In the genomic region with DNA sequence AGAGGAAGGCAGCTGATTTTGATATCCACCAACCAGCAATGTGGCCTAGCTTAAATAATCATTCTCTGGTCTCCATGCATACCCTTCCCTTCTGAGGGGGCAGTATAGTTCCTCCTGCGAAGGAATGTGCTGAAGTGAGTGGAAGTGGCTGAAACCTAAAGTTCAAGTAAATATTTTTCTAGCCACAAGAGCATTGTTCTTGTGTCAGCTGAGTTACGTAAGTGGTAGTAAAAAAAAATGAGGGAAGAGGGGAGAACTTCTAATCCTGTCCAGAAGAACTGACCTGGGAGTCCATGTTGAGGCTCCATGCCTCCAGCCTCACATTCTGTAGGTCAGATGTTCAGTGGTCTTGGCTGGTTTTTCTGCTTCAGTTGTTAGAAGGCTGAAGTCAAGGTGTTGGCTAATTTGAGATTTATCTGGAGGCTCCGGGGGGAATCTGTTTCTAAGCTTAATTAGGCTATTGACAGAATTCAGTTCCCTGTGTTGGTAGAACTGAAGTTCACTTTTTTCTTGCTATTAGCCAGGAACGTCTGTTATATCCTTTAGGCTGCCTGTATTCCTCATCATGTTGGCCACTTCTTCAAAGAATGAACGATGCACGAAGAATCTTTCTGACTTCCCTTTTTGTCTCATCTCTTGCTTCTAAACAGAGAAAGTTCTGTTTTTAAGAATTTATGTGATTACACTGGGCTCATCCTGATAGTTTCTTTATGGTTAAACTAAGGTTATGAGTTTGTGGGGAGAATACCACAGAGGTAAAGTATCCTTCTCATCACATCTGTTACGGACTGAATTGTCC, we compare ENCODE assay signal across 1 cellular context.
A peak's percentile ranks its signal among the peaks of the same experiment; 100 is the strongest.
TF ChIP-seq lines count a peak whose summit lies in the region.

No MANE protein-coding gene starts in this region.

TF ChIP-seq in HepG2, 621 proteins besides CTCF, POLR2A, EP300 and RAD21 (continued from another document):
- TF ChIP-seq, protein P1, sequence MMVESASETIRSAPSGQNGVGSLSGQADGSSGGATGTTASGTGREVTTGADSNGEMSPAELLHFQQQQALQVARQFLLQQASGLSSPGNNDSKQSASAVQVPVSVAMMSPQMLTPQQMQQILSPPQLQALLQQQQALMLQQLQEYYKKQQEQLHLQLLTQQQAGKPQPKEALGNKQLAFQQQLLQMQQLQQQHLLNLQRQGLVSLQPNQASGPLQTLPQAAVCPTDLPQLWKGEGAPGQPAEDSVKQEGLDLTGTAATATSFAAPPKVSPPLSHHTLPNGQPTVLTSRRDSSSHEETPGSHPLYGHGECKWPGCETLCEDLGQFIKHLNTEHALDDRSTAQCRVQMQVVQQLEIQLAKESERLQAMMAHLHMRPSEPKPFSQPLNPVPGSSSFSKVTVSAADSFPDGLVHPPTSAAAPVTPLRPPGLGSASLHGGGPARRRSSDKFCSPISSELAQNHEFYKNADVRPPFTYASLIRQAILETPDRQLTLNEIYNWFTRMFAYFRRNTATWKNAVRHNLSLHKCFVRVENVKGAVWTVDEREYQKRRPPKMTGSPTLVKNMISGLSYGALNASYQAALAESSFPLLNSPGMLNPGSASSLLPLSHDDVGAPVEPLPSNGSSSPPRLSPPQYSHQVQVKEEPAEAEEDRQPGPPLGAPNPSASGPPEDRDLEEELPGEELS (CRISPR knock-in tag; IDR thresholded peaks at IDR 0.05) = peak; percentile 31; the same call in 1 of the 2 replicates
- TF ChIP-seq SAP130 (CRISPR knock-in tag; IDR thresholded peaks at IDR 0.05; ENCODE audit: low read depth) = peak; percentile 55; the same call in 1 of the 2 replicates
- peak; percentile 72 for TF ChIP-seq PAXIP1 (CRISPR knock-in tag; conservative IDR thresholded peaks at IDR 0.05)
- no peak for TF ChIP-seq KLF15 (CRISPR knock-in tag; IDR thresholded peaks at IDR 0.05; ENCODE audit: borderline replicate concordance)
- no peak for TF ChIP-seq ESRRA (CRISPR knock-in tag; IDR thresholded peaks at IDR 0.05; ENCODE audit: low read depth)
- peak; percentile 92 for TF ChIP-seq PPARG (CRISPR knock-in tag; conservative IDR thresholded peaks at IDR 0.05)
- no peak for TF ChIP-seq ZKSCAN1 (IDR thresholded peaks at IDR 0.05; ENCODE audit: low read length)
- TF ChIP-seq FOXP1 (IDR thresholded peaks at IDR 0.05) = no peak
- peak; percentile 69 for TF ChIP-seq FOXP1 (CRISPR knock-in tag; IDR thresholded peaks at IDR 0.05)
- TF ChIP-seq, protein P2, sequence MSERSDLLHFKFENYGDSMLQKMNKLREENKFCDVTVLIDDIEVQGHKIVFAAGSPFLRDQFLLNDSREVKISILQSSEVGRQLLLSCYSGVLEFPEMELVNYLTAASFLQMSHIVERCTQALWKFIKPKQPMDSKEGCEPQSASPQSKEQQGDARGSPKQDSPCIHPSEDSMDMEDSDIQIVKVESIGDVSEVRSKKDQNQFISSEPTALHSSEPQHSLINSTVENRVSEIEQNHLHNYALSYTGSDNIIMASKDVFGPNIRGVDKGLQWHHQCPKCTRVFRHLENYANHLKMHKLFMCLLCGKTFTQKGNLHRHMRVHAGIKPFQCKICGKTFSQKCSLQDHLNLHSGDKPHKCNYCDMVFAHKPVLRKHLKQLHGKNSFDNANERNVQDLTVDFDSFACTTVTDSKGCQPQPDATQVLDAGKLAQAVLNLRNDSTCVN (CRISPR knock-in tag; IDR thresholded peaks at IDR 0.05; ENCODE audit: borderline replicate concordance) = peak; percentile 59; the same call in 1 of the 2 replicates
- TF ChIP-seq ZNF331 (CRISPR knock-in tag; IDR thresholded peaks at IDR 0.05) = peak; percentile 44; the same call in 1 of the 2 replicates
- TF ChIP-seq SALL1 (CRISPR knock-in tag; IDR thresholded peaks at IDR 0.05) = peak; percentile 44; the same call in 1 of the 2 replicates
- 0 out of 2 replicates have a peak, but pooled peaks have one; percentile 41 for TF ChIP-seq RORA (CRISPR knock-in tag; IDR thresholded peaks at IDR 0.05)
- no peak for TF ChIP-seq SOX6 (IDR thresholded peaks at IDR 0.05)
- peak; percentile 97 for TF ChIP-seq SOX6 (CRISPR knock-in tag; IDR thresholded peaks at IDR 0.05)
- peak; percentile 68 for TF ChIP-seq CEBPG (CRISPR knock-in tag; IDR thresholded peaks at IDR 0.05)
- no peak for TF ChIP-seq CREB1 (IDR thresholded peaks at IDR 0.05)
- TF ChIP-seq CREB1 (CRISPR knock-in tag; IDR thresholded peaks at IDR 0.05) = peak; percentile 65
- TF ChIP-seq ZNF10 (CRISPR knock-in tag; IDR thresholded peaks at IDR 0.05; ENCODE audit: borderline replicate concordance, low read depth) = no peak
- TF ChIP-seq POGZ (CRISPR knock-in tag; IDR thresholded peaks at IDR 0.05) = peak; percentile 85
- TF ChIP-seq BCL6 (CRISPR knock-in tag; IDR thresholded peaks at IDR 0.05) = peak; percentile 58; the same call in 1 of the 2 replicates
- peak; percentile 38; the same call in 1 of the 2 replicates for TF ChIP-seq PHF21A (CRISPR knock-in tag; IDR thresholded peaks at IDR 0.05)
- no peak for TF ChIP-seq GABPA (IDR thresholded peaks at IDR 0.05; ENCODE audit: low read depth, low read length)
- TF ChIP-seq GABPA (CRISPR knock-in tag; IDR thresholded peaks at IDR 0.05; ENCODE audit: low read depth) = peak; percentile 27; the same call in 1 of the 2 replicates
- TF ChIP-seq KDM3A (CRISPR knock-in tag; IDR thresholded peaks at IDR 0.05; ENCODE audit: low read depth) = 0 out of 2 replicates have a peak, but pooled peaks have one; percentile 35
- TF ChIP-seq JUN (CRISPR knock-in tag; IDR thresholded peaks at IDR 0.05) = no peak
- peak; percentile 37; the same call in 1 of the 2 replicates for TF ChIP-seq MIER3 (CRISPR knock-in tag; IDR thresholded peaks at IDR 0.05; ENCODE audit: borderline replicate concordance)
- TF ChIP-seq ZNF543 (CRISPR knock-in tag; IDR thresholded peaks at IDR 0.05) = no peak
- TF ChIP-seq HMG20A (CRISPR knock-in tag; IDR thresholded peaks at IDR 0.05; ENCODE audit: borderline replicate concordance) = peak; percentile 28; the same call in 1 of the 2 replicates
- peak; percentile 85 for TF ChIP-seq ARID5B (CRISPR knock-in tag; IDR thresholded peaks at IDR 0.05)
- TF ChIP-seq FOXA3 (CRISPR knock-in tag; IDR thresholded peaks at IDR 0.05) = peak; percentile 53
- TF ChIP-seq SMYD3 (CRISPR knock-in tag; IDR thresholded peaks at IDR 0.05) = peak; percentile 87
- no peak for TF ChIP-seq ZNF570 (CRISPR knock-in tag; IDR thresholded peaks at IDR 0.05; ENCODE audit: borderline replicate concordance)
- TF ChIP-seq CCDC6 (CRISPR knock-in tag; IDR thresholded peaks at IDR 0.05) = no peak
- peak; percentile 73 for TF ChIP-seq HDAC2 (CRISPR knock-in tag; IDR thresholded peaks at IDR 0.05)
- TF ChIP-seq ZNF790 (CRISPR knock-in tag; IDR thresholded peaks at IDR 0.05; ENCODE audit: borderline replicate concordance) = no peak
- 0 out of 2 replicates have a peak, but pooled peaks have one; percentile 37 for TF ChIP-seq HOXA3 (CRISPR knock-in tag; IDR thresholded peaks at IDR 0.05)
TF ChIP-seq in HepG2: peak in this region for 57.
